Comparison of ENCODE assay signal across 14 cellular contexts in the genomic region with DNA sequence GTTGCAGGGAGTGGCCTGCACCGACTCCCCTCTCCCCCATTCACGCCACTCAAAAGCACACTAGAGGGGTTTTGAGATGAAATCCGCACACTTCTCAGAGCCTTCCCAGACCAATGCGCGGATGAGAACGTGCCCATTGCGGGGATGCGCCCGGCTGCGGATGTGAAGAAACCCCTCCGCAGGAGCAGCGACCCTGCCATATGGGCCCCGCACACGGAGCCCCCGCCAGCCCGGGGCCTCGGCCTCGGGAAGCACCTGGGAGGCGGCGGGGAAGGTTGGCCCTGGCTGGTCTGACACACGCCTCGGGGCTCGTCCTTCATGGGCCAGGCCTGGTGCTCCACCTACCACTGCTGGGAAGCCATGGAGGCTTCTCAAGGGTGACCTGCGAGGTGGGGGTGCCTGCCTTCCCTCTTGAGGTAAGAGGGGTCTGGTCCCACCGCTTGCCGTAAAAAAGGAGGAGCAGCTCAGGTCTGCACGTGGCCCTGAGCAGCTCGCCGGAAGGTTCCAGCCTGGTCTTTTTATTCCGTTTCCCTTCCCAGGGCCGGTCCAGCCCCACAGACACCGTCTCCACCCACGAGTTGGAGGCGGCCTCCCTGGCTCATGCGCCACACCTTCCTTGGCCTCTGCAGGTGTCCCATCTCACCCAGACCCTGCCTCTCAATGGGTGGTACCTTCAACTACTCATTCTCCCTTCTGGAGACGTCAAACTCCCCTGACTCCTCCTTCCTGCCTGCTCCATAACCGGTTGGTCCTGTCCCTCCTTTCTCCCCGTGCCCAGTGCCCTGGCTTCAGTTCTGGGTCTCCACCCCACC. TPM values are rescaled to one million over a fixed set of nuclear protein-coding genes. Genes with fewer than 3 reads are reported as not detected.
DNase-seq lines count a peak whose midpoint lies in the region; ATAC-seq and TF ChIP-seq lines count a peak whose summit lies in the region.
"Had no signal": no experiment of that assay in that cellular context is flagged by ENCODE, and none has a peak within 500 bp of the region (broad histone marks: within the 10 kb centered on the region; RNA-seq: fewer than 3 reads in every experiment).

No MANE protein-coding gene starts in this region.

- no peaks in the 10 kb centered on the region for H3K27me3 ChIP-seq in H7 (ENCODE audit: control insufficient read depth, insufficient read depth, low read length)

- peak overlapping the region; percentile 66 for H3K4me3 Mint-ChIP-seq in natural killer cell treated with Interleukin-12 subunit alpha and Interleukin-12 subunit beta and Interleukin-15 and Interleukin-18, amount 100 ng/mL, for 72 hours
- H3K4me3 Mint-ChIP-seq: activated CD8-positive, alpha-beta memory T cell treated with anti-CD3 and anti-CD28 coated beads, Interleukin-2, amount 10 ng/mL, durations not matched to agents 7 days and 5 days; nephron progenitor cell had no signal

- H3K27ac ChIP-seq in 22Rv1, result peak overlapping the region; percentile 85
- H3K27ac ChIP-seq in epithelial cell of prostate, result no peak overlapping the region
- H3K27ac ChIP-seq: thoracic aorta had no signal

- DNase-seq in H7, result peak; percentile 64
- peak; percentile 65 for DNase-seq in epithelial cell of prostate (ENCODE audit: low read depth, low spot score)
- no peak for DNase-seq in natural killer cell treated with Interleukin-12 subunit alpha and Interleukin-12 subunit beta and Interleukin-15 and Interleukin-18, amount 100 ng/mL, for 72 hours (ENCODE audit: low spot score)
- no peak for DNase-seq in cerebellar cortex (ENCODE audit: low spot score)
- no peak for DNase-seq in Kasumi-1 (lab: John Stamatoyannopoulos, UW)
- DNase-seq in NCI-H345 (lab: John Stamatoyannopoulos, UW), result no peak
- DNase-seq in effector CD4-positive, alpha-beta T cell, result no peak
- DNase-seq: activated CD8-positive, alpha-beta memory T cell treated with anti-CD3 and anti-CD28 coated beads, Interleukin-2, amount 10 ng/mL, durations not matched to agents 7 days and 5 days; anterior cingulate cortex; nephron progenitor cell; stimulated activated CD4-positive, alpha-beta T cell treated with anti-CD3 and anti-CD28 coated beads, Interleukin-1b, Interleukin-23, amount 100 ng/mL, for 48 hours had no signal

- ATAC-seq in natural killer cell treated with Interleukin-12 subunit alpha and Interleukin-12 subunit beta and Interleukin-15 and Interleukin-18, amount 100 ng/mL, for 72 hours, result no peak
- ATAC-seq: activated CD8-positive, alpha-beta memory T cell treated with anti-CD3 and anti-CD28 coated beads, Interleukin-2, amount 10 ng/mL, durations not matched to agents 7 days and 5 days; left lobe of liver had no signal

- H3K27me3 Mint-ChIP-seq in natural killer cell treated with Interleukin-12 subunit alpha and Interleukin-12 subunit beta and Interleukin-15 and Interleukin-18, amount 100 ng/mL, for 72 hours, result peaks cover 0 to 7% of the 10 kb centered on the region in 2 donors

- no peak for TF ChIP-seq CTCF in 22Rv1 (IDR thresholded peaks at IDR 0.05)

- peaks cover 11% of the 10 kb centered on the region for H3K36me3 Mint-ChIP-seq in natural killer cell treated with Interleukin-12 subunit alpha and Interleukin-12 subunit beta and Interleukin-15 and Interleukin-18, amount 100 ng/mL, for 72 hours

- no peaks in the 10 kb centered on the region for H3K36me3 ChIP-seq in H7 (replicated peaks; ENCODE audit: control insufficient read depth, insufficient read depth, low read length)
- H3K36me3 ChIP-seq: thoracic aorta had no signal

- peak overlapping the region; percentile 16 to 23 for H3K27ac Mint-ChIP-seq in natural killer cell treated with Interleukin-12 subunit alpha and Interleukin-12 subunit beta and Interleukin-15 and Interleukin-18, amount 100 ng/mL, for 72 hours
- H3K27ac Mint-ChIP-seq: activated CD8-positive, alpha-beta memory T cell treated with anti-CD3 and anti-CD28 coated beads, Interleukin-2, amount 10 ng/mL, durations not matched to agents 7 days and 5 days; nephron progenitor cell had no signal

- H3K4me1 Mint-ChIP-seq in natural killer cell treated with Interleukin-12 subunit alpha and Interleukin-12 subunit beta and Interleukin-15 and Interleukin-18, amount 100 ng/mL, for 72 hours (ENCODE audit: low read depth in 2 of 2), result peaks cover 42 to 66% of the 10 kb centered on the region in 2 donors

- no peak overlapping the region for H3K4me3 ChIP-seq in H7 (ENCODE audit: insufficient read depth, low read depth, low read length)
- H3K4me3 ChIP-seq: thoracic aorta had no signal

- peaks cover 4% of the 10 kb centered on the region for H3K9me3 Mint-ChIP-seq in natural killer cell treated with Interleukin-12 subunit alpha and Interleukin-12 subunit beta and Interleukin-15 and Interleukin-18, amount 100 ng/mL, for 72 hours

RNA-seq across cellular contexts. Expression of gene TRMU, which starts 39.4 kb away (rescaled TPM):
- 72.9 and 76.2 TPM in 2 replicates for total RNA-seq in H7 (2014; rRNA removed; shearing (Covaris generic))
- 100 to 1,000 TPM in 1 of 2 donors, 10 to 100 TPM in 1; 72.7 to 135 TPM for total RNA-seq in natural killer cell treated with Interleukin-12 subunit alpha and Interleukin-12 subunit beta and Interleukin-15 and Interleukin-18, amount 100 ng/mL, for 72 hours

Comparison
In these comparisons a context has a peak if more than half of its experiments do, and no peak if none do; other contexts are left out.
1. DNase-seq: peak in H7 (single experiment) and epithelial cell of prostate (single experiment); none in natural killer cell treated with Interleukin-12 subunit alpha and Interleukin-12 subunit beta and Interleukin-15 and Interleukin-18, amount 100 ng/mL, for 72 hours (single experiment), cerebellar cortex (single experiment), Kasumi-1 (0 of 2), NCI-H345 (single experiment) and effector CD4-positive, alpha-beta T cell (single experiment).